In genomic region chr3:37855363-37855970, GRCh38 we compare ENCODE assay signal across 8 cellular contexts. TPM values are rescaled to one million over a fixed set of nuclear protein-coding genes. Genes with fewer than 3 reads are reported as not detected.
DNase-seq lines count a peak whose midpoint lies in the region; ATAC-seq and TF ChIP-seq lines count a peak whose summit lies in the region.

No MANE protein-coding gene starts in this region.

- no peak overlapping the region for H3K27ac ChIP-seq in HEK293 (ENCODE audit: extremely low read depth, low read depth, low read length)
- H3K27ac ChIP-seq in dorsolateral prefrontal cortex, result peak overlapping the region in 7 of 59 donors; percentile 9 to 67 (median 34)

- intact Hi-C loops in dorsolateral prefrontal cortex (cut with DNase I), result loop anchor here (2.0 to 10.0 kb wide), 3 partner anchors 111 to 629 kb away; partner anchors contain the start of genes ACAA1 (in 1 of the 2) and MYD88 (in 1 of the 2)

- peak; percentile 54 for ATAC-seq in activated CD8-positive, alpha-beta T cell treated with anti-CD3 and anti-CD28 coated beads, Interleukin-2, amount 10 ng/mL, durations not matched to agents 7 days and 5 days
- ATAC-seq in memory B cell (ENCODE audit: low read depth) (peak; percentile 29), HG03520 (IDR thresholded peaks at IDR 0.05; ENCODE audit: unreplicated experiment) (no peak)

- no peak overlapping the region for H3K27ac Mint-ChIP-seq in activated CD8-positive, alpha-beta T cell treated with anti-CD3 and anti-CD28 coated beads, Interleukin-2, amount 10 ng/mL, durations not matched to agents 7 days and 5 days
- H3K27ac Mint-ChIP-seq in memory B cell, result no peak overlapping the region

- H3K36me3 ChIP-seq in HEK293 (ENCODE audit: control insufficient read depth in 2 of 2, insufficient read depth in 1 of 2, low read length in 2 of 2), result no peaks in the 10 kb centered on the region

- no peaks in the 10 kb centered on the region for H3K9me3 ChIP-seq in HEK293 (ENCODE audit: control insufficient read depth, insufficient read depth, low read depth, low read length)

- peak; percentile 74 for TF ChIP-seq CTCF in HEK293 (tag by site-specific recombination; IDR thresholded peaks at IDR 0.05)
- peak; percentile 92 to 99 (median 96) for TF ChIP-seq CTCF in dorsolateral prefrontal cortex (IDR thresholded peaks at IDR 0.05 in 54 of 56, conservative IDR thresholded peaks at IDR 0.05 in 2 of 56; ENCODE audit: low read depth in 1 of 56, partially characterized antibody in 56 of 56)

- H3K9me3 Mint-ChIP-seq in activated CD8-positive, alpha-beta T cell treated with anti-CD3 and anti-CD28 coated beads, Interleukin-2, amount 10 ng/mL, durations not matched to agents 7 days and 5 days (ENCODE audit: insufficient read depth), result no peaks in the 10 kb centered on the region
- H3K9me3 Mint-ChIP-seq in memory B cell, result no peaks in the 10 kb centered on the region

- no peaks in the 10 kb centered on the region for H3K27me3 ChIP-seq in dorsolateral prefrontal cortex

- H3K36me3 Mint-ChIP-seq in activated CD8-positive, alpha-beta T cell treated with anti-CD3 and anti-CD28 coated beads, Interleukin-2, amount 10 ng/mL, durations not matched to agents 7 days and 5 days (ENCODE audit: low read depth), result no peaks in the 10 kb centered on the region
- H3K36me3 Mint-ChIP-seq in memory B cell, result no peaks in the 10 kb centered on the region

- DNase-seq in COLO668 (lab: John Stamatoyannopoulos, UW; ENCODE audit: unreplicated experiment) (peak; percentile 58), NCI-H526 treated with DMSO at 0.1 percent for 48 hours (lab: John Stamatoyannopoulos, UW) (peak; percentile 3), dorsolateral prefrontal cortex (peak; percentile 82 to 95 (median 90)), memory B cell (ENCODE audit: low spot score in 2 of 2) (peak; percentile 31 to 52)
- DNase-seq in activated CD8-positive, alpha-beta T cell treated with anti-CD3 and anti-CD28 coated beads, Interleukin-2, amount 10 ng/mL, durations not matched to agents 7 days and 5 days, result peak; percentile 81
- peak; percentile 61 for DNase-seq in stimulated activated CD8-positive, alpha-beta memory T cell treated with anti-CD3 and anti-CD28 coated beads, Interleukin-15, amount 100 ng/mL, for 24 hours (ENCODE audit: low read depth)

- POLR2A ChIA-PET in HEK293 (lab: Yijun Ruan, JAX), result no interaction called here
- POLR2A ChIA-PET in activated CD8-positive, alpha-beta T cell treated with anti-CD3 and anti-CD28 coated beads, Interleukin-2, amount 10 ng/mL, durations not matched to agents 7 days and 5 days (lab: Charles Lee), result interaction anchor here (0.7 to 1.5 kb wide), 3 partner anchors 16 to 112 kb away, joined by 3 to 5 read pairs (median 3); no protein-coding TSS in a partner anchor

- H3K4me1 Mint-ChIP-seq in activated CD8-positive, alpha-beta T cell treated with anti-CD3 and anti-CD28 coated beads, Interleukin-2, amount 10 ng/mL, durations not matched to agents 7 days and 5 days (ENCODE audit: low read depth), result peaks cover 6% of the 10 kb centered on the region
- no peaks in the 10 kb centered on the region for H3K4me1 Mint-ChIP-seq in memory B cell

- CTCF ChIA-PET in HEK293 (lab: Yijun Ruan, JAX), result interaction anchor here (0.5 to 9.5 kb wide), 36 partner anchors 8 to 1985 kb away, joined by 3 to 164 read pairs (median 3); no protein-coding TSS in a partner anchor
- CTCF ChIA-PET in activated CD8-positive, alpha-beta T cell treated with anti-CD3 and anti-CD28 coated beads, Interleukin-2, amount 10 ng/mL, durations not matched to agents 7 days and 5 days (lab: Charles Lee), result interaction anchor here (0.6 to 3.1 kb wide), 40 partner anchors 9 to 184 kb away, joined by 3 to 44 read pairs (median 4); partner anchors contain the start of gene DLEC1

- no peak overlapping the region for H3K4me3 Mint-ChIP-seq in activated CD8-positive, alpha-beta T cell treated with anti-CD3 and anti-CD28 coated beads, Interleukin-2, amount 10 ng/mL, durations not matched to agents 7 days and 5 days
- no peak overlapping the region for H3K4me3 Mint-ChIP-seq in memory B cell

- H3K4me3 ChIP-seq in HEK293 (ENCODE audit: low read depth, low read length) (no peak overlapping the region), dorsolateral prefrontal cortex (no peak overlapping the region)

- H3K4me1 ChIP-seq in HEK293 (ENCODE audit: control insufficient read depth, insufficient read depth, low read length), result no peaks in the 10 kb centered on the region

- H3K27me3 Mint-ChIP-seq in activated CD8-positive, alpha-beta T cell treated with anti-CD3 and anti-CD28 coated beads, Interleukin-2, amount 10 ng/mL, durations not matched to agents 7 days and 5 days (ENCODE audit: low read depth), result peaks cover 20% of the 10 kb centered on the region
- H3K27me3 Mint-ChIP-seq in memory B cell, result peaks cover 7% of the 10 kb centered on the region

TF ChIP-seq in HEK293, 187 proteins besides CTCF, POLR2A, EP300 and RAD21:
- no peak for TF ChIP-seq ZNF670 (tag by site-specific recombination; IDR thresholded peaks at IDR 0.05; ENCODE audit: low read depth)
- TF ChIP-seq ZNF654 (tag by site-specific recombination; IDR thresholded peaks at IDR 0.05; ENCODE audit: low read depth), result peak; percentile 74
- TF ChIP-seq ZNF433 (tag by site-specific recombination; IDR thresholded peaks at IDR 0.05; ENCODE audit: low read depth), result no peak

RNA-seq across cellular contexts. Expression of gene CTDSPL, which starts 6.2 kb away (rescaled TPM):
- total RNA-seq in activated CD8-positive, alpha-beta T cell treated with anti-CD3 and anti-CD28 coated beads, Interleukin-2, amount 10 ng/mL, durations not matched to agents 7 days and 5 days, result 1 to 10 TPM in 1 of 2 experiments, under 1 TPM in 1; 0.90 to 2.1 TPM
- total RNA-seq in dorsolateral prefrontal cortex, result 10 to 100 TPM; 22.0 to 78.0 (median 36.6) TPM

Comparison
In these comparisons a context has a peak if more than half of its experiments do, and no peak if none do; other contexts are left out.
1. DNase-seq: peak in every context shown above with its lines; median percentile 90 in dorsolateral prefrontal cortex; 81 in activated CD8-positive, alpha-beta T cell treated with anti-CD3 and anti-CD28 coated beads, Interleukin-2, amount 10 ng/mL, durations not matched to agents 7 days and 5 days; 61 in stimulated activated CD8-positive, alpha-beta memory T cell treated with anti-CD3 and anti-CD28 coated beads, Interleukin-15, amount 100 ng/mL, for 24 hours; 58 in COLO668; 42 in memory B cell; 3 in NCI-H526 treated with DMSO at 0.1 percent for 48 hours.
2. RNA of gene CTDSPL, which starts 6.2 kb away (total RNA-seq): 22.0 to 78.0 TPM in dorsolateral prefrontal cortex; 0.90 to 2.1 TPM in activated CD8-positive, alpha-beta T cell treated with anti-CD3 and anti-CD28 coated beads, Interleukin-2, amount 10 ng/mL, durations not matched to agents 7 days and 5 days; every median in the first group is over 4 times any median in the second.